Comparison of ENCODE assay signal across 9 cellular contexts in the genomic region with DNA sequence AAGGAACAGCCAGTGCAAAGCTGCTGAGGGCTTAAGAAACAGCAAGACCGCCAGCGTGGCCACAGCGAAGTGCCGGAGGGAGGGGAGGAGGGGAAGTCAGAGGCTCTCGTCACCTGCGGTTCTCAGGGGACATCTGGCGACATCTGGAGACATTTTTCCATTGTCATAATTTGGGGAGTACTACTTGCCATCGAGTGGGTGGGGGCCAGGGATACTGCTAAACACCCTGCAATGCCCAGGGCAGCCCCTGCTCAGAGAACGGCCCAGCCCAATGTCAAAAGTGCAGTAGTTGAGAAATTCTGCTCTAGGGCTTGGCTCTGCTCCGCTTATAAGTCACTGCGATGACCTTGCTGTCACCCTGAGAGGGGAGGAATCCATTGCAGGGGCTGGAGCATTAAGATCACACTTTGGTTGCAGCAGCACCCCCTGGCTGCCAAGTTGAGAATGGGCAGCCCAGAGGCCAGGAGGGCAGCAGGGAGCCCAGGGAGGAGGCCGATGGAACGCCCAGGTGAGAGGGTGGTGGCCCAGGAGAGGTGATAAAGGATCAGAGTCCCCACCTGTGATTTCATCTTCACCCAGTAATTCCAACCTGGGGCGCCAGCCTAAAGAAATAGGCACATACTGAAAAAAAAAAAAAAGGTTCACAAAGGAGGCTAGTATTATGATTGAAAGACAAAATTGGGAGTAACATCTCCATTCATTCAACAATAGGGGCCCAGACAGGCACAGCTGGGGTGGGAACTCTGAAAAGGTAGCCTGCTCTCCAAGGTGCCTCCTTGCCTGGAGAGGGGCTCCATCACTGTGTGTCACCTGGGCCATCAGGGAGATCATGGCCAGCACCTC.
DNase-seq lines count a peak whose midpoint lies in the region; TF ChIP-seq lines count a peak whose summit lies in the region.
"Had no signal": no experiment of that assay in that cellular context is flagged by ENCODE, and none has a peak within 500 bp of the region (broad histone marks: within the 10 kb centered on the region; RNA-seq: fewer than 3 reads in every experiment).

No MANE protein-coding gene starts in this region.

- no peak overlapping the region for H3K27ac Mint-ChIP-seq in endodermal cell
- H3K27ac Mint-ChIP-seq: stimulated activated naive CD8-positive, alpha-beta T cell treated with anti-CD3 and anti-CD28 coated beads, Interleukin-15, Interleukin-2, amounts not matched to agents 100 ng/mL and 50 ng/mL, for 24 hours had no signal

- H2BK15ac ChIP-seq in neuronal stem cell (ENCODE audit: low read length) = no peak overlapping the region

- H3K14ac ChIP-seq in neuronal stem cell (ENCODE audit: low read length) = no peak overlapping the region

- H3K9me3 Mint-ChIP-seq in endodermal cell = no peaks in the 10 kb centered on the region

- no peak overlapping the region for H3K4me3 Mint-ChIP-seq in endodermal cell
- H3K4me3 Mint-ChIP-seq: stimulated activated naive CD8-positive, alpha-beta T cell treated with anti-CD3 and anti-CD28 coated beads, Interleukin-15, Interleukin-2, amounts not matched to agents 100 ng/mL and 50 ng/mL, for 24 hours had no signal

- H3K79me1 ChIP-seq in neuronal stem cell (ENCODE audit: low read depth, low read length) = no peaks in the 10 kb centered on the region

- no peaks in the 10 kb centered on the region for H3K36me3 ChIP-seq in endodermal cell (ENCODE audit: control insufficient read depth, insufficient read depth, low read length)
- H3K36me3 ChIP-seq in neuronal stem cell (replicated peaks in 1 of 2; ENCODE audit: control insufficient read depth in 2 of 2, insufficient read depth in 2 of 2, low read length in 2 of 2) = no peaks in the 10 kb centered on the region

- H3K9me3 ChIP-seq in endodermal cell (ENCODE audit: control insufficient read depth, low read length) (peaks cover 6% of the 10 kb centered on the region), neuronal stem cell (replicated peaks in 1 of 2; ENCODE audit: control insufficient read depth in 2 of 2, insufficient read depth in 1 of 2, low read depth in 1 of 2, low read length in 2 of 2) (no peaks in the 10 kb centered on the region)

- H3K4me3 ChIP-seq in GM12875 (ENCODE audit: low read depth, low read length) (no peak overlapping the region), endodermal cell (ENCODE audit: low read length) (no peak overlapping the region), neuronal stem cell (ENCODE audit: low read length in 2 of 2) (no peak overlapping the region)

- no peaks in the 10 kb centered on the region for H3K36me3 Mint-ChIP-seq in endodermal cell (ENCODE audit: low read depth)

- peak; percentile 80 for DNase-seq in AG08395 (ENCODE audit: low spot score)
- DNase-seq in NOMO-1 treated with dmso at 0.1 percent for 144 hours (lab: John Stamatoyannopoulos, UW; ENCODE audit: unreplicated experiment) = peak; percentile 68
- DNase-seq in endodermal cell = peak; percentile 90
- DNase-seq in neuronal stem cell (ENCODE audit: low spot score) = peak; percentile 27
- DNase-seq in NCI-H510A treated with DMSO at 0.1 percent for 48 hours (lab: John Stamatoyannopoulos, UW) = no peak
- no peak for DNase-seq in NCI-H1694 (lab: John Stamatoyannopoulos, UW)
- DNase-seq in NCI-H446 treated with DMSO at 0.1 percent for 48 hours (lab: John Stamatoyannopoulos, UW) = no peak

- H2BK120ac ChIP-seq in neuronal stem cell (ENCODE audit: low read depth, low read length) = no peak overlapping the region

- 80 to 82% methylated on average over 9 to 13 of the region's 14 CpGs for WGBS in endodermal cell (ENCODE audit: insufficient coverage in 1 of 2, insufficient read length in 1 of 2), 2 experiments
- WGBS in neuronal stem cell (ENCODE audit: extremely low coverage in 2 of 2, insufficient read length in 2 of 2, insufficient replicate concordance in 1 of 2), 2 donors = no CpG with 5 or more reads among the region's 14 CpGs

- H4K8ac ChIP-seq in neuronal stem cell (ENCODE audit: low read depth, low read length) = no peak overlapping the region

- no peak overlapping the region for H3K27ac ChIP-seq in endodermal cell (ENCODE audit: low read depth, low read length)
- H3K27ac ChIP-seq in neuronal stem cell (replicated peaks; ENCODE audit: low read length) = no peak overlapping the region

- no peak overlapping the region for H3K9ac ChIP-seq in endodermal cell (ENCODE audit: extremely low read depth, low read length, poor library complexity, severe bottlenecking)
- no peak overlapping the region for H3K9ac ChIP-seq in neuronal stem cell (ENCODE audit: low read depth, low read length, poor library complexity)

- no peak overlapping the region for H3K4ac ChIP-seq in neuronal stem cell (ENCODE audit: low read length)

- H3K18ac ChIP-seq in neuronal stem cell (ENCODE audit: low read length) = peak overlapping the region; percentile 25

- H3K27me3 ChIP-seq in endodermal cell (ENCODE audit: control insufficient read depth, insufficient read depth, low read length, poor library complexity, severe bottlenecking) = no peaks in the 10 kb centered on the region
- peaks cover 0 to 14% (median 0%) of the 10 kb centered on the region in 3 experiments for H3K27me3 ChIP-seq in neuronal stem cell (ENCODE audit: control insufficient read depth in 3 of 3, insufficient read depth in 3 of 3, low read depth in 1 of 3, low read length in 3 of 3)

- H2BK12ac ChIP-seq in neuronal stem cell (ENCODE audit: low read length) = no peak overlapping the region

- no peak overlapping the region for H3K4me2 ChIP-seq in neuronal stem cell (ENCODE audit: insufficient read depth, low read length, poor library complexity, severe bottlenecking)

- H3K4me1 ChIP-seq in endodermal cell (ENCODE audit: control insufficient read depth, insufficient read depth, low read length) (no peaks in the 10 kb centered on the region), neuronal stem cell (ENCODE audit: control insufficient read depth in 2 of 2, insufficient read depth in 1 of 2, low read depth in 1 of 2, low read length in 2 of 2) (no peaks in the 10 kb centered on the region)

- H2AFZ ChIP-seq in neuronal stem cell (ENCODE audit: low read length) = no peak overlapping the region

- TF ChIP-seq CTCF in GM12875 (IDR thresholded peaks at IDR 0.05; ENCODE audit: borderline replicate concordance, insufficient read depth, low read depth, low read length) (peak; percentile 80), endodermal cell (conservative IDR thresholded peaks at IDR 0.05) (peak; percentile 95)

- H4K91ac ChIP-seq in neuronal stem cell (ENCODE audit: low read depth, low read length, poor library complexity) = no peak overlapping the region

- H3K23ac ChIP-seq in neuronal stem cell (ENCODE audit: low read depth, low read length, poor library complexity) = no peak overlapping the region

- H3K27me3 Mint-ChIP-seq in endodermal cell (ENCODE audit: insufficient read depth) = peaks cover 2% of the 10 kb centered on the region
- H3K27me3 Mint-ChIP-seq: stimulated activated naive CD8-positive, alpha-beta T cell treated with anti-CD3 and anti-CD28 coated beads, Interleukin-15, Interleukin-2, amounts not matched to agents 100 ng/mL and 50 ng/mL, for 24 hours had no signal

- H2BK5ac ChIP-seq in neuronal stem cell (ENCODE audit: low read length) = no peak overlapping the region

- no peak overlapping the region for H2AK5ac ChIP-seq in neuronal stem cell (ENCODE audit: low read depth, low read length)

- H3K4me1 Mint-ChIP-seq in endodermal cell = peaks cover 9% of the 10 kb centered on the region

Comparison
In these comparisons a context has a peak if more than half of its experiments do, and no peak if none do; other contexts are left out.
1. DNase-seq: peak in AG08395 (single experiment), NOMO-1 treated with dmso at 0.1 percent for 144 hours (single experiment), endodermal cell (single experiment) and neuronal stem cell (single experiment); none in NCI-H510A treated with DMSO at 0.1 percent for 48 hours (single experiment), NCI-H1694 (single experiment) and NCI-H446 treated with DMSO at 0.1 percent for 48 hours (single experiment).